In genomic region chr10:3785849-3786290, GRCh38 we compare ENCODE assay signal across 8 cellular contexts. TPM values are rescaled to one million over a fixed set of nuclear protein-coding genes. Genes with fewer than 3 reads are reported as not detected.
A peak's percentile ranks its signal among the peaks of the same experiment; 100 is the strongest.
DNase-seq lines count a peak whose midpoint lies in the region; ATAC-seq and TF ChIP-seq lines count a peak whose summit lies in the region.

No MANE protein-coding gene starts in this region.

- H3K27me3 ChIP-seq in endocrine pancreas (ENCODE audit: control insufficient read depth, insufficient read depth, low read length) (no peaks in the 10 kb centered on the region), upper lobe of right lung (no peaks in the 10 kb centered on the region)

- peak; percentile 2 for ATAC-seq in HG03159 (IDR thresholded peaks at IDR 0.05; ENCODE audit: unreplicated experiment)
- ATAC-seq in mucosa of descending colon: peak; percentile 4
- peak; percentile 0 for ATAC-seq in upper lobe of right lung
- no peak for ATAC-seq in GM18517 (IDR thresholded peaks at IDR 0.05; ENCODE audit: unreplicated experiment)

- H3K4me1 ChIP-seq in endocrine pancreas (ENCODE audit: control insufficient read depth, insufficient read depth, low read length) (no peaks in the 10 kb centered on the region), mucosa of descending colon (ENCODE audit: low read depth) (peaks cover 15% of the 10 kb centered on the region), upper lobe of right lung (peaks cover 6% of the 10 kb centered on the region)

- TF ChIP-seq CTCF in VCaP (conservative IDR thresholded peaks at IDR 0.05) (no peak), mucosa of descending colon (IDR thresholded peaks at IDR 0.05) (no peak), upper lobe of right lung (IDR thresholded peaks at IDR 0.05) (peak; percentile 7)

- no peaks in the 10 kb centered on the region for H3K9me3 ChIP-seq in endocrine pancreas (ENCODE audit: control insufficient read depth, low read length)
- no peaks in the 10 kb centered on the region for H3K9me3 ChIP-seq in mucosa of descending colon
- no peaks in the 10 kb centered on the region for H3K9me3 ChIP-seq in upper lobe of right lung

- H3K36me3 ChIP-seq in endocrine pancreas (ENCODE audit: control insufficient read depth, insufficient read depth, low read length) (peaks cover 18% of the 10 kb centered on the region), mucosa of descending colon (ENCODE audit: low read depth) (peaks cover 4% of the 10 kb centered on the region), upper lobe of right lung (peaks cover 18% of the 10 kb centered on the region)

- peak overlapping the region; percentile 97 for H3K9ac ChIP-seq in endocrine pancreas (ENCODE audit: control insufficient read depth, insufficient read depth, low read length)

- intact Hi-C loops in mucosa of descending colon (cut with DNase I, micrococcal nuclease): loop anchor here (10.0 kb wide), 4 partner anchors 69 to 869 kb away; no protein-coding TSS in a partner anchor
- intact Hi-C loops in upper lobe of right lung (cut with DNase I): no loop called here

- H3K4me3 ChIP-seq in GM08714 (ENCODE audit: low read length): peak overlapping the region; percentile 57
- peak overlapping the region; percentile 50 for H3K4me3 ChIP-seq in endocrine pancreas (ENCODE audit: control insufficient read depth, insufficient read depth, low read length)
- H3K4me3 ChIP-seq in mucosa of descending colon: peak overlapping the region; percentile 93
- peak overlapping the region; percentile 89 for H3K4me3 ChIP-seq in upper lobe of right lung

- DNase-seq in mucosa of descending colon (peak; percentile 50 to 72 (median 65)), upper lobe of right lung (no peak), AG20443 (ENCODE audit: low spot score) (no peak)

- peak overlapping the region; percentile 93 for H3K27ac ChIP-seq in VCaP
- H3K27ac ChIP-seq in upper lobe of right lung: peak overlapping the region; percentile 100

RNA-seq across cellular contexts. Expression of gene KLF6, which starts 0.9 kb away (rescaled TPM):
- total RNA-seq in mucosa of descending colon: 100 to 1,000 TPM; 270 to 371 (median 331) TPM
- 247 TPM for total RNA-seq in upper lobe of right lung

Comparison
In these comparisons a context has a peak if more than half of its experiments do, and no peak if none do; other contexts are left out.
1. DNase-seq: peak in mucosa of descending colon (3 of 3); none in upper lobe of right lung (single experiment) and AG20443 (single experiment).
2. Peak in every context shown above with its lines, with median percentiles within 50 percentile points of each other: H3K4me3 ChIP-seq.